20 cellular contexts compared by ENCODE assay signal in genomic region chr11:33013706-33014105, GRCh38.
"Had no signal": no experiment of that assay in that cellular context is flagged by ENCODE, and none has a peak within 500 bp of the region (broad histone marks: within the 10 kb centered on the region; RNA-seq: fewer than 3 reads in every experiment).

No MANE protein-coding gene starts in this region.

- H3K4me3 ChIP-seq: adrenal gland, breast epithelium, coronary artery, heart right ventricle, lung, tibial artery, uterus had no signal

- H3K4me1 ChIP-seq: breast epithelium, uterus had no signal

- ATAC-seq: activated T-cell treated with anti-CD3 and anti-CD28 coated beads, Interleukin-2, amount 50 U/mL, for 72 hours; heart right ventricle; stimulated activated naive CD8-positive, alpha-beta T cell treated with anti-CD3 and anti-CD28 coated beads, Interleukin-15, Interleukin-2, amounts not matched to agents 100 U/mL and 50 U/mL, for 24 hours had no signal

- H3K9me3 Mint-ChIP-seq: activated T-cell treated with anti-CD3 and anti-CD28 coated beads, Interleukin-2, amount 50 U/mL, for 72 hours had no signal

- DNase-seq: activated CD4-positive, alpha-beta T cell treated with anti-CD3 and anti-CD28 coated beads, Interleukin-2, amount 50 U/mL, for 1 hour; activated CD4-positive, CD25-positive, alpha-beta regulatory T cell treated with anti-CD3 and anti-CD28 coated beads, Interleukin-2, amount 50 U/mL, for 72 hours; activated CD8-positive, alpha-beta memory T cell treated with anti-CD3 and anti-CD28 coated beads for 24 hours; activated CD8-positive, alpha-beta memory T cell treated with anti-CD3 and anti-CD28 coated beads, Interleukin-2, amount 50 U/mL, for 48 hours; activated effector memory CD4-positive, alpha-beta T cell treated with anti-CD3 and anti-CD28 coated beads, Interleukin-2, amount 50 U/mL, for 16 hours; activated naive CD4-positive, alpha-beta T cell treated with anti-CD3 and anti-CD28 coated beads, Interleukin-2, amount 50 U/mL, for 16 hours; activated T-cell treated with anti-CD3 and anti-CD28 coated beads, Interleukin-2, amount 50 U/mL, for 72 hours; adrenal gland; heart right ventricle; stimulated activated naive CD8-positive, alpha-beta T cell treated with anti-CD3 and anti-CD28 coated beads, Interleukin-15, Interleukin-2, amounts not matched to agents 100 U/mL and 50 U/mL, for 24 hours; substantia nigra; T-helper 2 cell; tibial artery; uterus had no signal

- H3K9me3 ChIP-seq: adrenal gland, breast epithelium, heart right ventricle, tibial artery, uterus had no signal

- H3K36me3 ChIP-seq: adrenal gland, breast epithelium, heart right ventricle, tibial artery, uterus had no signal

- FAIRE-seq: astrocyte had no signal

- H3K27ac Mint-ChIP-seq: activated T-cell treated with anti-CD3 and anti-CD28 coated beads, Interleukin-2, amount 50 U/mL, for 72 hours; progenitor cell of endocrine pancreas had no signal

- H3K27ac ChIP-seq: adrenal gland, breast epithelium, coronary artery, heart right ventricle, tibial artery, uterus, VCaP had no signal

- H3K27me3 ChIP-seq: uterus had no signal
